Comparison of ENCODE assay signal across 2 cellular contexts in genomic region chr4:158997660-158998349, GRCh38.
TF ChIP-seq lines count a peak whose summit lies in the region.

No MANE protein-coding gene starts in this region.

TF ChIP-seq in SK-N-SH, 30 proteins besides CTCF, POLR2A, EP300 and RAD21 (continued from another document):
- TF ChIP-seq MAX (IDR thresholded peaks at IDR 0.05; ENCODE audit: low read depth) (no peak), USF1 (IDR thresholded peaks at IDR 0.05; ENCODE audit: borderline replicate concordance, low read depth) (no peak)

TF ChIP-seq in SK-N-SH treated with all-trans-retinoic acid at 6 μM for 48 hours, 23 proteins besides CTCF, POLR2A, EP300 and RAD21 (continued from another document):
- no peak for TF ChIP-seq PATZ1 (CRISPR knock-in tag; IDR thresholded peaks at IDR 0.05; ENCODE audit: borderline replicate concordance)
- TF ChIP-seq CREB5 (CRISPR knock-in tag; IDR thresholded peaks at IDR 0.05; ENCODE audit: low read depth): no peak
- TF ChIP-seq CSRNP3 (CRISPR knock-in tag; IDR thresholded peaks at IDR 0.05): no peak
- no peak for TF ChIP-seq OSR1 (CRISPR knock-in tag; IDR thresholded peaks at IDR 0.05)
- TF ChIP-seq CSDC2 (CRISPR knock-in tag; IDR thresholded peaks at IDR 0.05): no peak
- TF ChIP-seq ARNTL (CRISPR knock-in tag; IDR thresholded peaks at IDR 0.05; ENCODE audit: borderline replicate concordance, low read depth): no peak
- TF ChIP-seq SNAI2 (CRISPR knock-in tag; IDR thresholded peaks at IDR 0.05): no peak
- TF ChIP-seq ZNF70 (CRISPR knock-in tag; IDR thresholded peaks at IDR 0.05): no peak
- TF ChIP-seq GLIS3 (CRISPR knock-in tag; IDR thresholded peaks at IDR 0.05): no peak
